28 cellular contexts compared by ENCODE assay signal in genomic region chr7:22427855-22428254, GRCh38.
"Had no signal": no experiment of that assay in that cellular context is flagged by ENCODE, and none has a peak within 500 bp of the region (broad histone marks: within the 10 kb centered on the region; RNA-seq: fewer than 3 reads in every experiment).

No MANE protein-coding gene starts in this region.

- ATAC-seq: foreskin keratinocyte; gastroesophageal sphincter; heart right ventricle; left ventricle myocardium superior; lower lobe of right lung; mucosa of descending colon; natural killer cell treated with Interleukin-12 subunit alpha and Interleukin-12 subunit beta and Interleukin-15 and Interleukin-18, amount 100 ng/mL, for 72 hours; pancreas; stimulated activated effector memory CD8-positive, alpha-beta T cell treated with anti-CD3 and anti-CD28 coated beads, Interleukin-12 subunit alpha, Interleukin-12 subunit beta, amount 100 ng/mL, for 72 hours had no signal

- H3K36me3 ChIP-seq: gastroesophageal sphincter, heart right ventricle, lower lobe of right lung, neutrophil, pancreas, prostate gland, right atrium auricular region, sigmoid colon, stomach, thyroid gland had no signal

- H3K4me3 Mint-ChIP-seq: memory B cell; naive B cell; natural killer cell treated with Interleukin-12 subunit alpha and Interleukin-12 subunit beta and Interleukin-15 and Interleukin-18, amount 100 ng/mL, for 72 hours; neural crest cell; stimulated activated effector memory CD8-positive, alpha-beta T cell treated with anti-CD3 and anti-CD28 coated beads, Interleukin-12 subunit alpha, Interleukin-12 subunit beta, amount 100 ng/mL, for 72 hours; type B pancreatic cell had no signal

- H3K27me3 Mint-ChIP-seq: memory B cell; naive B cell; natural killer cell treated with Interleukin-12 subunit alpha and Interleukin-12 subunit beta and Interleukin-15 and Interleukin-18, amount 100 ng/mL, for 72 hours; type B pancreatic cell had no signal

- H3K9me3 ChIP-seq: gastroesophageal sphincter, heart right ventricle, lower lobe of right lung, mucosa of descending colon, neutrophil, pancreas, prostate gland, right atrium auricular region, sigmoid colon, stomach, thyroid gland had no signal

- H3K27ac Mint-ChIP-seq: memory B cell; natural killer cell treated with Interleukin-12 subunit alpha and Interleukin-12 subunit beta and Interleukin-15 and Interleukin-18, amount 100 ng/mL, for 72 hours; stimulated activated effector memory CD8-positive, alpha-beta T cell treated with anti-CD3 and anti-CD28 coated beads, Interleukin-12 subunit alpha, Interleukin-12 subunit beta, amount 100 ng/mL, for 72 hours; type B pancreatic cell had no signal

- H3K9me3 Mint-ChIP-seq: natural killer cell treated with Interleukin-12 subunit alpha and Interleukin-12 subunit beta and Interleukin-15 and Interleukin-18, amount 100 ng/mL, for 72 hours; stimulated activated effector memory CD8-positive, alpha-beta T cell treated with anti-CD3 and anti-CD28 coated beads, Interleukin-12 subunit alpha, Interleukin-12 subunit beta, amount 100 ng/mL, for 72 hours had no signal

- H3K4me1 Mint-ChIP-seq: stimulated activated effector memory CD8-positive, alpha-beta T cell treated with anti-CD3 and anti-CD28 coated beads, Interleukin-12 subunit alpha, Interleukin-12 subunit beta, amount 100 ng/mL, for 72 hours had no signal

- H3K27ac ChIP-seq: gastroesophageal sphincter, heart right ventricle, lower lobe of right lung, neutrophil, pancreas, prostate gland, right atrium auricular region, sigmoid colon, stomach, thyroid gland had no signal

- H3K4me1 ChIP-seq: lower lobe of right lung, pancreas, prostate gland, right atrium auricular region, sigmoid colon, stomach, thyroid gland had no signal

- H3K27me3 ChIP-seq: dorsolateral prefrontal cortex, foreskin keratinocyte, gastroesophageal sphincter, heart right ventricle, neutrophil, pancreas, right atrium auricular region, sigmoid colon, stomach, thyroid gland had no signal

- H3K36me3 Mint-ChIP-seq: memory B cell; natural killer cell treated with Interleukin-12 subunit alpha and Interleukin-12 subunit beta and Interleukin-15 and Interleukin-18, amount 100 ng/mL, for 72 hours; stimulated activated effector memory CD8-positive, alpha-beta T cell treated with anti-CD3 and anti-CD28 coated beads, Interleukin-12 subunit alpha, Interleukin-12 subunit beta, amount 100 ng/mL, for 72 hours; type B pancreatic cell had no signal

- H3K4me3 ChIP-seq: dorsolateral prefrontal cortex, gastroesophageal sphincter, heart right ventricle, lower lobe of right lung, mucosa of descending colon, pancreas, prostate gland, right atrium auricular region, sigmoid colon, stomach, thyroid gland had no signal

- FAIRE-seq: colon, keratinocyte, pancreas had no signal

- DNase-seq: dorsolateral prefrontal cortex; effector CD4-positive, alpha-beta T cell; foreskin keratinocyte; glutamatergic neuron; heart right ventricle; hypothalamus; left ventricle myocardium superior; lower lobe of right lung; mucosa of descending colon; naive B cell; pancreas; sigmoid colon; stimulated activated CD4-positive, alpha-beta T cell treated with anti-CD3 and anti-CD28 coated beads, Interleukin-2, amount 100 ng/mL, for 24 hours; stimulated activated CD4-positive, alpha-beta T cell treated with anti-CD3 and anti-CD28 coated beads, Interleukin-4, amount 100 ng/mL, for 24 hours; stimulated activated naive CD4-positive, alpha-beta T cell treated with Interleukin-2 at 50 U/mL for 16 hours; stomach; thyroid gland had no signal
